8 cellular contexts compared by ENCODE assay signal in the genomic region with DNA sequence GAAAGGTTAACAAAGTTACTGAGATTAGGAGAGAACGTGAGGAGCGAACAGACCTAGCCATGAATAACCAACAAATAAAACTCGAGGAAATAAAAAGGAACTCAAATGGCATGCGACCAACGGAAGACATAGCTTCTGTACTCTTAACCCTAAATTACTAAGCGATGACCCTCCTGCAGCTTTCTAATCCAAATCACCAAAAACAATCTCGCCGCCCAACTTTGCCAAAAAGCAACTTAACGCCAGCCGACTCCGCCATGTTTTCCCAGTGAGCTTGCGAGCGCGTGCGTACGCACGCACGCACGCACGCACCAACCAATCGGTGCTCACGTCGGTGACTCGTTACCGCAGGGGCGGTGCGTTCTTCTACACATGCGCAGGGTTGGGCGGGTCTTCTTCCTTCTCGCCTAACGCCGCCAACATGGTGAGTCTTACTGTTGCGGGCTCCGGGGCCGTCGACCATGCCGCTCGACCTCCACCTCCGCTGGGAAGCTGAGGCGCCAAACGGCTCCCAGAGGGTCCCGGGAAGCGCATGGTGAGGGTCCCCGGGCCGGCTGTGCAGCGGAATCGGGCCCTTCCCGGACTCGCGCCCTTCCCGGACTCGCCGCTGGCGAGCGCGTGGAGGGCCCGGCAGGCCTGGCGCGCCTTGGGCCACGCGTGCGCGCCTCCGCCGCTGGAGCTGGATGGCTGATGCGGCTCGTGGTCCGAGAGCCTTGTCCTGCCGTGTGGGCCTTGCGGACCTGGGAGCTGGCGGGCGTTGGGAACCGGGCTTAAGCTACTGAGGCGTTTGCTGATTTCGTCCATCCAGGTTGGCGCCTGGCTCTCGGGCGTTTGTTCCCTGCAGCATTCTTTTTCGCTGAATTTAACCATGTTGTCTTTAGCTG. TPM values are rescaled to one million over a fixed set of nuclear protein-coding genes. Genes with fewer than 3 reads are reported as not detected.
DNase-seq lines count a peak whose midpoint lies in the region; ATAC-seq and TF ChIP-seq lines count a peak whose summit lies in the region.

A gene (plus strand): TSS at position 400 of the 884 bp plus-strand sequence. CDS start 133 bp downstream, at position 533.

- peak within 1 kb of the TSS; percentile 89 for H3K4me3 ChIP-seq in CD8-positive, alpha-beta T cell (ENCODE audit: low read depth, low read length)

- CTCF ChIA-PET in CD8-positive, alpha-beta T cell (lab: Charles Lee) = interaction anchor here (1.4 kb wide), 1 partner anchor 11 kb away, joined by 4 read pairs; no protein-coding TSS in a partner anchor

- H3K27ac Mint-ChIP-seq in CD8-positive, alpha-beta T cell = peak within 1 kb of the TSS; percentile 96
- peak within 1 kb of the TSS; percentile 94 to 98 for H3K27ac Mint-ChIP-seq in effector memory CD8-positive, alpha-beta T cell

- POLR2A ChIA-PET in CD8-positive, alpha-beta T cell (lab: Charles Lee) = interaction anchor here (0.7 to 2.1 kb wide), 11 partner anchors 8 to 1505 kb away, joined by 3 to 15 read pairs (median 6); a partner anchor contains a TSS

- H3K9me3 Mint-ChIP-seq in CD8-positive, alpha-beta T cell = no peaks in the 10 kb centered on the region
- peaks cover 0 to 3% of the 10 kb centered on the region in 2 donors for H3K9me3 Mint-ChIP-seq in effector memory CD8-positive, alpha-beta T cell

- peaks cover 33% of the 10 kb centered on the region for H3K36me3 ChIP-seq in CD8-positive, alpha-beta T cell (ENCODE audit: insufficient read depth, low read length)

- peaks cover 33% of the 10 kb centered on the region for H3K4me1 ChIP-seq in CD8-positive, alpha-beta T cell (ENCODE audit: insufficient read depth, low read length)

- intact Hi-C loops in CD8-positive, alpha-beta T cell (cut with DNase I, micrococcal nuclease) = loop anchor here (1.0 to 10.0 kb wide), 9 partner anchors 20 to 1504 kb away; a partner anchor contains a TSS

- no peak for TF ChIP-seq CTCF in CD8-positive, alpha-beta T cell (IDR thresholded peaks at IDR 0.05)

- no peaks in the 10 kb centered on the region for H3K9me3 ChIP-seq in CD8-positive, alpha-beta T cell (ENCODE audit: low read length)

- H3K27me3 Mint-ChIP-seq in CD8-positive, alpha-beta T cell (ENCODE audit: low read depth) = no peaks in the 10 kb centered on the region
- H3K27me3 Mint-ChIP-seq in effector memory CD8-positive, alpha-beta T cell = no peaks in the 10 kb centered on the region

- H3K4me1 Mint-ChIP-seq in CD8-positive, alpha-beta T cell (ENCODE audit: low read depth) = peaks cover 58% of the 10 kb centered on the region
- peaks cover 24 to 34% of the 10 kb centered on the region in 2 donors for H3K4me1 Mint-ChIP-seq in effector memory CD8-positive, alpha-beta T cell (ENCODE audit: low read depth in 2 of 2)

- H3K27me3 ChIP-seq in CD8-positive, alpha-beta T cell (ENCODE audit: insufficient read depth, low read length) = no peaks in the 10 kb centered on the region

- H3K36me3 Mint-ChIP-seq in CD8-positive, alpha-beta T cell = peaks cover 49% of the 10 kb centered on the region
- H3K36me3 Mint-ChIP-seq in effector memory CD8-positive, alpha-beta T cell (ENCODE audit: insufficient read depth) = peaks cover 65% of the 10 kb centered on the region

- peak within 1 kb of the TSS; percentile 91 for H3K4me3 Mint-ChIP-seq in CD8-positive, alpha-beta T cell
- peak within 1 kb of the TSS; percentile 91 to 94 for H3K4me3 Mint-ChIP-seq in effector memory CD8-positive, alpha-beta T cell

- peak within 1 kb of the TSS; percentile 94 for H3K27ac ChIP-seq in CD8-positive, alpha-beta T cell (ENCODE audit: low read depth, low read length)

- ATAC-seq in CD8-positive, alpha-beta T cell = peak; percentile 69
- peak; percentile 72 for ATAC-seq in GM19467 (IDR thresholded peaks at IDR 0.05; ENCODE audit: unreplicated experiment)
- ATAC-seq in effector memory CD8-positive, alpha-beta T cell (replicated peaks) = peak; percentile 69

- peak; percentile 90 to 97 (median 93) for DNase-seq in CD8-positive, alpha-beta T cell
- DNase-seq in HS-27A (ENCODE audit: low read depth) (peak; percentile 87), NOMO-1 (lab: John Stamatoyannopoulos, UW; ENCODE audit: unreplicated experiment in 2 of 2) (peak; percentile 91 to 92), medulla oblongata (ENCODE audit: extremely low spot score) (peak; percentile 98)
- peak; percentile 90 to 91 for DNase-seq in activated CD8-positive, alpha-beta memory T cell treated with anti-CD3 and anti-CD28 coated beads for 4 hours (ENCODE audit: low read depth in 2 of 2)
- peak; percentile 93 to 94 (median 94) for DNase-seq in effector memory CD8-positive, alpha-beta T cell
- DNase-seq in stimulated activated CD8-positive, alpha-beta memory T cell treated with anti-CD3 and anti-CD28 coated beads, Interleukin-12 subunit alpha, Interleukin-12 subunit beta, amount 100 ng/mL, for 1 hour (ENCODE audit: low read depth) = peak; percentile 95

RNA-seq across cellular contexts. Expression of the gene that starts here (rescaled TPM):
- 1,000 to 10,000 TPM; 2,937 to 3,143 TPM for total RNA-seq in CD8-positive, alpha-beta T cell

Comparison
In these comparisons a context has a peak if more than half of its experiments do, and no peak if none do; other contexts are left out.
1. Peak in every context shown above with its lines: DNase-seq, ATAC-seq, H3K4me3 ChIP-seq and H3K27ac ChIP-seq.